9 cellular contexts compared by ENCODE assay signal in the genomic region with DNA sequence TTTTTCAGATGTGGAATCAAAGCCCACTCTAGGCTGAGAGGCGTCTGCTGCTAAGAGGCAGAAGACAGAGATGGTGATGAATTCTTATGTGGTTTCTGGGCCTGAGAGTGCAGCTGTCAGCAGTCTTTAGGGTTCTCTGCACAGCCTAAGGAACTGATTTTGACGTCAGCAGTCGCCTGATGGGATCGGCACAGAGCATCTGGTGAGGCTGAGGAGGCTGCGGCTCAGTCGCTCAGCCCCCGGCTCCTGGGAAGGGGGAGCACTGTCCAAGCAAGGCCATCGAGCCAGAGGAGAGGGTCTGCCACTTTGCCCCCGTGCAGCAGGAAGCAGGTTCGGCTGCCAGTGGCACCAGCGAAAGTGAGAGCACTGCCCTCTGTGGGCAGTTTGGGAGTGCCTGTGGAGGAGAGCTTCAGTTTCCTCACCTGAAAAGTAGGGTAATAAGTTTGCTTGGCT.
DNase-seq lines count a peak whose midpoint lies in the region; ATAC-seq and TF ChIP-seq lines count a peak whose summit lies in the region.
"Had no signal": no experiment of that assay in that cellular context is flagged by ENCODE, and none has a peak within 500 bp of the region (broad histone marks: within the 10 kb centered on the region; RNA-seq: fewer than 3 reads in every experiment).

No MANE protein-coding gene starts in this region.

- peak overlapping the region; percentile 87 for H3K9ac ChIP-seq in HUES6 (ENCODE audit: low read length)

- H3K36me3 Mint-ChIP-seq in activated naive CD4-positive, alpha-beta T cell treated with anti-CD3 and anti-CD28 coated beads, Interleukin-2, amount 10 ng/mL, durations not matched to agents 7 days and 5 days: no peaks in the 10 kb centered on the region
- H3K36me3 Mint-ChIP-seq in endothelial cell (ENCODE audit: low read depth, unreplicated experiment): no peaks in the 10 kb centered on the region
- H3K36me3 Mint-ChIP-seq: activated naive CD8-positive, alpha-beta T cell had no signal

- CTCF ChIA-PET in AG04449 (lab: Yijun Ruan, JAX): interaction anchor here (0.7 to 3.9 kb wide), 12 partner anchors 9 to 192 kb away, joined by 3 to 13 read pairs (median 3); no protein-coding TSS in a partner anchor
- CTCF ChIA-PET in activated naive CD4-positive, alpha-beta T cell treated with anti-CD3 and anti-CD28 coated beads, Interleukin-2, amount 10 ng/mL, durations not matched to agents 7 days and 5 days (lab: Charles Lee): interaction anchor here (0.9 to 1.6 kb wide), 6 partner anchors 10 to 164 kb away, joined by 3 to 10 read pairs (median 4); no protein-coding TSS in a partner anchor

- peak; percentile 40 for DNase-seq in AG04449 (ENCODE audit: low read depth, low spot score)
- peak; percentile 56 for DNase-seq in activated naive CD4-positive, alpha-beta T cell treated with anti-CD3 and anti-CD28 coated beads, Interleukin-2, amount 10 ng/mL, durations not matched to agents 7 days and 5 days
- DNase-seq in hypothalamus (lab: John Stamatoyannopoulos, UW): peak in 44 of 51 donors; percentile 31 to 82 (median 64)
- peak; percentile 76 for DNase-seq in smooth muscle cell of the brain vasculature (ENCODE audit: low read depth, low spot score)
- DNase-seq in NCI-H446 treated with DMSO at 0.1 percent for 48 hours (lab: John Stamatoyannopoulos, UW): no peak
- no peak for DNase-seq in endothelial cell (ENCODE audit: low spot score)

- H3K4me1 Mint-ChIP-seq in activated naive CD4-positive, alpha-beta T cell treated with anti-CD3 and anti-CD28 coated beads, Interleukin-2, amount 10 ng/mL, durations not matched to agents 7 days and 5 days: no peaks in the 10 kb centered on the region
- H3K4me1 Mint-ChIP-seq in endothelial cell (ENCODE audit: unreplicated experiment): peaks cover 42% of the 10 kb centered on the region

- H3K27ac Mint-ChIP-seq in activated naive CD4-positive, alpha-beta T cell treated with anti-CD3 and anti-CD28 coated beads, Interleukin-2, amount 10 ng/mL, durations not matched to agents 7 days and 5 days: no peak overlapping the region
- H3K27ac Mint-ChIP-seq in endothelial cell (ENCODE audit: unreplicated experiment): no peak overlapping the region
- H3K27ac Mint-ChIP-seq: activated naive CD8-positive, alpha-beta T cell had no signal

- H3K4me1 ChIP-seq in HUES6 (ENCODE audit: control insufficient read depth, insufficient read depth, low read length): peaks cover 62% of the 10 kb centered on the region

- H3K9me3 ChIP-seq in HUES6 (ENCODE audit: control insufficient read depth, insufficient read depth, low read depth, low read length): no peaks in the 10 kb centered on the region

- H3K27me3 ChIP-seq in HUES6 (ENCODE audit: control insufficient read depth, insufficient read depth, low read length): no peaks in the 10 kb centered on the region

- H3K4me3 ChIP-seq in AG04449 (ENCODE audit: low read depth, low read length) (no peak overlapping the region), HUES6 (ENCODE audit: low read depth, low read length) (no peak overlapping the region)

- H3K27me3 Mint-ChIP-seq in activated naive CD4-positive, alpha-beta T cell treated with anti-CD3 and anti-CD28 coated beads, Interleukin-2, amount 10 ng/mL, durations not matched to agents 7 days and 5 days: peaks cover 4% of the 10 kb centered on the region
- no peaks in the 10 kb centered on the region for H3K27me3 Mint-ChIP-seq in endothelial cell (ENCODE audit: unreplicated experiment)
- H3K27me3 Mint-ChIP-seq: activated naive CD8-positive, alpha-beta T cell had no signal

- no peak overlapping the region for H3K4me3 Mint-ChIP-seq in activated naive CD4-positive, alpha-beta T cell treated with anti-CD3 and anti-CD28 coated beads, Interleukin-2, amount 10 ng/mL, durations not matched to agents 7 days and 5 days
- no peak overlapping the region for H3K4me3 Mint-ChIP-seq in endothelial cell (ENCODE audit: unreplicated experiment)
- H3K4me3 Mint-ChIP-seq: activated naive CD8-positive, alpha-beta T cell had no signal

- H3K27ac ChIP-seq in HUES6 (ENCODE audit: low read depth, low read length): peak overlapping the region; percentile 75

- TF ChIP-seq CTCF in AG04449 (IDR thresholded peaks at IDR 0.05; ENCODE audit: insufficient read depth, low read length, missing control alignments) (peak; percentile 50), endothelial cell (IDR thresholded peaks at IDR 0.05; ENCODE audit: unreplicated experiment) (no peak)

- POLR2A ChIA-PET in AG04449 (lab: Yijun Ruan, JAX): no interaction called here

- peaks cover 5% of the 10 kb centered on the region for H3K36me3 ChIP-seq in HUES6 (ENCODE audit: control insufficient read depth, insufficient read depth, low read length)

- no peaks in the 10 kb centered on the region for H3K9me3 Mint-ChIP-seq in activated naive CD4-positive, alpha-beta T cell treated with anti-CD3 and anti-CD28 coated beads, Interleukin-2, amount 10 ng/mL, durations not matched to agents 7 days and 5 days
- no peaks in the 10 kb centered on the region for H3K9me3 Mint-ChIP-seq in endothelial cell (ENCODE audit: unreplicated experiment)

- no peak for ATAC-seq in GM21360 (IDR thresholded peaks at IDR 0.05; ENCODE audit: unreplicated experiment)

Comparison
In these comparisons a context has a peak if more than half of its experiments do, and no peak if none do; other contexts are left out.
1. DNase-seq: peak in AG04449 (single experiment), activated naive CD4-positive, alpha-beta T cell treated with anti-CD3 and anti-CD28 coated beads, Interleukin-2, amount 10 ng/mL, durations not matched to agents 7 days and 5 days (single experiment), hypothalamus (44 of 51) and smooth muscle cell of the brain vasculature (single experiment); none in NCI-H446 treated with DMSO at 0.1 percent for 48 hours (single experiment) and endothelial cell (single experiment).